In the genomic region with DNA sequence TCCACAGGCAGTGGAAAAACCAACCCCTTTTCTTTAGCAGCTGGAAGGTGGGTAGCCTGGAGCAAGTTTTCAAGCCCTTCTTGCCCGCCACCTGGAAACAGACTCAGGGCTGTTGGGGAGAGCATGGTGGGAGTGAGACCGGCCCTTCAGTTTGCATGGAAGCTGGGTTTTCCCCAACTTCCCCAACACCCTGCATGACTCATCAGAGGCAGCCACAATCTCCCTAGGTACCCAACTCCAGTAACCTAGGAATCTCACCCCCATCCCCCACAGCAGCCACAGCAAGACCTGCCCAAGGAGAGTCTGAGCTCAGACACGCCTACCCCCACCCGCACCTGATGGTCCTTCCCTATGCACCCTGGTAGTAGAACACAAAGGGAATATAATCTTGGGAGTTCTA, we compare ENCODE assay signal across 28 cellular contexts.
"Had no signal": no experiment of that assay in that cellular context is flagged by ENCODE, and none has a peak within 500 bp of the region (broad histone marks: within the 10 kb centered on the region; RNA-seq: fewer than 3 reads in every experiment).

No MANE protein-coding gene starts in this region.

- DNase-seq: activated B cell treated with CpG ODN at 0.5 μM for 24 hours; activated CD8-positive, alpha-beta memory T cell treated with anti-CD3 and anti-CD28 coated beads, Interleukin-2, amount 10 ng/mL, durations not matched to agents 7 days and 5 days; activated CD8-positive, alpha-beta T cell treated with anti-CD3 and anti-CD28 coated beads, Interleukin-2, amount 10 ng/mL, durations not matched to agents 7 days and 5 days; activated T-cell treated with anti-CD3 and anti-CD28 coated beads, Interleukin-2, amount 50 U/mL, for 48 hours; anterior cingulate cortex; central memory CD4-positive, alpha-beta T cell; esophagus squamous epithelium; islet precursor cell; midbrain; naive thymus-derived CD4-positive, alpha-beta T cell; psoas muscle; right cardiac atrium; stimulated activated CD4-positive, alpha-beta T cell treated with anti-CD3 and anti-CD28 coated beads, Interleukin-15, amount 100 ng/mL, for 24 hours; stimulated activated CD4-positive, alpha-beta T cell treated with anti-CD3 and anti-CD28 coated beads, Interleukin-2, amount 100 ng/mL, for 24 hours; stimulated activated naive B cell treated with anti-CD40 and anti-IgM and Interleukin-4, amounts not matched to agents 10 μg/mL and 1 μg/mL and 100 μg/mL, for 72 hours; stomach; T-cell; thyroid gland; upper lobe of right lung had no signal

- H3K4me3 ChIP-seq: esophagus squamous epithelium, hepatocyte, psoas muscle, stomach, thyroid gland, upper lobe of right lung had no signal

- H3K4me1 Mint-ChIP-seq: activated B cell treated with CpG ODN at 0.5 μM for 24 hours; activated CD8-positive, alpha-beta memory T cell treated with anti-CD3 and anti-CD28 coated beads, Interleukin-2, amount 10 ng/mL, durations not matched to agents 7 days and 5 days; brain; memory B cell; naive thymus-derived CD4-positive, alpha-beta T cell; stimulated activated naive B cell treated with anti-CD40 and anti-IgM and Interleukin-4, amounts not matched to agents 10 μg/mL and 1 μg/mL and 100 μg/mL, for 72 hours; T-cell had no signal

- H3K36me3 ChIP-seq: esophagus squamous epithelium, stomach, thyroid gland, upper lobe of right lung had no signal

- H3K27ac ChIP-seq: epithelial cell of prostate, esophagus squamous epithelium, hepatocyte, parathyroid adenoma, psoas muscle, stomach, thyroid gland, upper lobe of right lung had no signal

- H3K9me3 ChIP-seq: esophagus squamous epithelium, psoas muscle, thyroid gland, upper lobe of right lung had no signal

- H3K4me1 ChIP-seq: esophagus squamous epithelium, parathyroid adenoma, psoas muscle, stomach, thyroid gland, upper lobe of right lung had no signal

- H3K27me3 ChIP-seq: esophagus squamous epithelium, hepatocyte, stomach, thyroid gland, upper lobe of right lung had no signal

- H3K27me3 Mint-ChIP-seq: activated B cell treated with CpG ODN at 0.5 μM for 24 hours; activated CD8-positive, alpha-beta memory T cell treated with anti-CD3 and anti-CD28 coated beads, Interleukin-2, amount 10 ng/mL, durations not matched to agents 7 days and 5 days; brain; dendritic cell treated with granulocyte-macrophage colony-stimulating factor and Interleukin-4, amounts not matched to agents 40 ng/mL and 50 ng/mL, for 4 days; memory B cell; stimulated activated naive B cell treated with anti-CD40 and anti-IgM and Interleukin-4, amounts not matched to agents 10 μg/mL and 1 μg/mL and 100 μg/mL, for 72 hours had no signal

- ATAC-seq: activated CD8-positive, alpha-beta memory T cell treated with anti-CD3 and anti-CD28 coated beads, Interleukin-2, amount 10 ng/mL, durations not matched to agents 7 days and 5 days; activated CD8-positive, alpha-beta T cell treated with anti-CD3 and anti-CD28 coated beads, Interleukin-2, amount 10 ng/mL, durations not matched to agents 7 days and 5 days; activated naive CD4-positive, alpha-beta T cell treated with anti-CD3 and anti-CD28 coated beads, Interleukin-2, amount 50 U/mL, for 72 hours; naive thymus-derived CD4-positive, alpha-beta T cell; psoas muscle; right cardiac atrium; stimulated activated naive B cell treated with anti-CD40 and anti-IgM and Interleukin-4, amounts not matched to agents 10 μg/mL and 1 μg/mL and 100 μg/mL, for 72 hours; T-cell; upper lobe of right lung had no signal

- H3K4me3 Mint-ChIP-seq: activated B cell treated with CpG ODN at 0.5 μM for 24 hours; activated CD8-positive, alpha-beta memory T cell treated with anti-CD3 and anti-CD28 coated beads, Interleukin-2, amount 10 ng/mL, durations not matched to agents 7 days and 5 days; activated CD8-positive, alpha-beta T cell treated with anti-CD3 and anti-CD28 coated beads, Interleukin-2, amount 10 ng/mL, durations not matched to agents 7 days and 5 days; brain; dendritic cell treated with granulocyte-macrophage colony-stimulating factor and Interleukin-4, amounts not matched to agents 40 ng/mL and 50 ng/mL, for 4 days; memory B cell; naive thymus-derived CD4-positive, alpha-beta T cell; stimulated activated naive B cell treated with anti-CD40 and anti-IgM and Interleukin-4, amounts not matched to agents 10 μg/mL and 1 μg/mL and 100 μg/mL, for 72 hours; T-cell; T-helper 2 cell treated with Interferon-gamma antibody and Interleukin-4, amounts not matched to agents 5 μg/mL and 100 μg/mL, for 36 hours had no signal

- H3K27ac Mint-ChIP-seq: activated B cell treated with CpG ODN at 0.5 μM for 24 hours; activated CD8-positive, alpha-beta memory T cell treated with anti-CD3 and anti-CD28 coated beads, Interleukin-2, amount 10 ng/mL, durations not matched to agents 7 days and 5 days; activated CD8-positive, alpha-beta T cell treated with anti-CD3 and anti-CD28 coated beads, Interleukin-2, amount 10 ng/mL, durations not matched to agents 7 days and 5 days; activated naive CD4-positive, alpha-beta T cell treated with anti-CD3 and anti-CD28 coated beads, Interleukin-2, amount 50 U/mL, for 72 hours; activated T-helper 2 cell treated with anti-CD3 and anti-CD28 coated beads, Interferon-gamma antibody, Interleukin-2, Interleukin-4, amounts not matched to agents 10 μg/mL and 5 μg/mL and 100 μg/mL, durations not matched to agents 14 hours and 24 hours and 36 hours; brain; dendritic cell treated with granulocyte-macrophage colony-stimulating factor and Interleukin-4, amounts not matched to agents 40 ng/mL and 50 ng/mL, for 4 days; memory B cell; naive thymus-derived CD4-positive, alpha-beta T cell; stimulated activated naive B cell treated with anti-CD40 and anti-IgM and Interleukin-4, amounts not matched to agents 10 μg/mL and 1 μg/mL and 100 μg/mL, for 72 hours; T-cell; T-helper 2 cell treated with Interferon-gamma antibody and Interleukin-4, amounts not matched to agents 5 μg/mL and 100 μg/mL, for 36 hours had no signal

- H3K9me3 Mint-ChIP-seq: activated B cell treated with CpG ODN at 0.5 μM for 24 hours; activated T-helper 2 cell treated with anti-CD3 and anti-CD28 coated beads, Interferon-gamma antibody, Interleukin-2, Interleukin-4, amounts not matched to agents 10 μg/mL and 5 μg/mL and 100 μg/mL, durations not matched to agents 14 hours and 24 hours and 36 hours; memory B cell; T-cell; T-helper 2 cell treated with Interferon-gamma antibody and Interleukin-4, amounts not matched to agents 5 μg/mL and 100 μg/mL, for 36 hours had no signal

- H3K36me3 Mint-ChIP-seq: activated CD8-positive, alpha-beta memory T cell treated with anti-CD3 and anti-CD28 coated beads, Interleukin-2, amount 10 ng/mL, durations not matched to agents 7 days and 5 days; activated naive CD4-positive, alpha-beta T cell treated with anti-CD3 and anti-CD28 coated beads, Interleukin-2, amount 50 U/mL, for 72 hours; brain; memory B cell; stimulated activated naive B cell treated with anti-CD40 and anti-IgM and Interleukin-4, amounts not matched to agents 10 μg/mL and 1 μg/mL and 100 μg/mL, for 72 hours; T-cell had no signal
